In genomic region chr1:167563579-167564246, GRCh38 we compare ENCODE assay signal across 9 cellular contexts. TPM values are rescaled to one million over a fixed set of nuclear protein-coding genes. Genes with fewer than 3 reads are reported as not detected.
DNase-seq lines count a peak whose midpoint lies in the region; ATAC-seq, FAIRE-seq and TF ChIP-seq lines count a peak whose summit lies in the region.
"Had no signal": no experiment of that assay in that cellular context is flagged by ENCODE, and none has a peak within 500 bp of the region (broad histone marks: within the 10 kb centered on the region; RNA-seq: fewer than 3 reads in every experiment).

No MANE protein-coding gene starts in this region.

- peak; percentile 55 for DNase-seq in BE2C
- DNase-seq in M059J (ENCODE audit: low read depth), result peak; percentile 56
- peak; percentile 61 for DNase-seq in PC-3
- no peak for DNase-seq in left ventricle myocardium inferior
- no peak for DNase-seq in HTR-8/SVneo (ENCODE audit: insufficient read length, low spot score)
- no peak for DNase-seq in stimulated activated CD4-positive, alpha-beta T cell treated with anti-CD3 and anti-CD28 coated beads, Interleukin-15, amount 100 ng/mL, for 24 hours
- no peak for DNase-seq in NK-92 treated with Interleukin-12 subunit alpha and Interleukin-12 subunit beta, amount 100 ng/mL, for 24 hours (lab: John Stamatoyannopoulos, UW)

- no peaks in the 10 kb centered on the region for H4K20me1 ChIP-seq in PC-3 (ENCODE audit: low read length)
- H4K20me1 ChIP-seq: BLaER1 had no signal

- CTCF ChIA-PET in PC-3 (lab: Charles Lee), result interaction anchor here (0.5 to 1.2 kb wide), 2 partner anchors 15 to 82 kb away, joined by 4 to 9 read pairs; no protein-coding TSS in a partner anchor

- no peak for FAIRE-seq in HTR-8/SVneo (lab: Jason Lieb, UNC)

- no peaks in the 10 kb centered on the region for H3F3A ChIP-seq in PC-3 (ENCODE audit: low read length, unreplicated experiment)

- H2AFZ ChIP-seq in PC-3 (ENCODE audit: low read length), result no peak overlapping the region

- TF ChIP-seq CTCF in BE2C (IDR thresholded peaks at IDR 0.05; ENCODE audit: low read depth, low read length) (no peak), PC-3 (conservative IDR thresholded peaks at IDR 0.05; ENCODE audit: low read depth, low read length) (no peak), left ventricle myocardium inferior (IDR thresholded peaks at IDR 0.05; ENCODE audit: borderline replicate concordance) (no peak)

- H3K27me3 ChIP-seq in BE2C, result no peaks in the 10 kb centered on the region
- no peaks in the 10 kb centered on the region for H3K27me3 ChIP-seq in PC-3 (ENCODE audit: low read length)
- H3K27me3 ChIP-seq in left ventricle myocardium inferior (ENCODE audit: low read depth), result no peaks in the 10 kb centered on the region
- H3K27me3 ChIP-seq: BLaER1 had no signal

- H3K4me2 ChIP-seq in PC-3 (ENCODE audit: low read length), result no peak overlapping the region
- H3K4me2 ChIP-seq: BLaER1 had no signal

- no peak for ATAC-seq in PC-3
- no peak for ATAC-seq in HG03039 (IDR thresholded peaks at IDR 0.05; ENCODE audit: unreplicated experiment)

- no TSS peak for BruUV-seq in PC-3 (replicated peaks; lab: Mats Ljungman, UMichigan)

- no peaks in the 10 kb centered on the region for H3K79me2 ChIP-seq in PC-3 (ENCODE audit: low read length)

- intact Hi-C loops in PC-3 (cut with micrococcal nuclease) (no loop called here), left ventricle myocardium inferior (cut with micrococcal nuclease) (no loop called here)

- H3K9me2 ChIP-seq in PC-3 (replicated peaks; ENCODE audit: low read length), result no peaks in the 10 kb centered on the region

- no peak overlapping the region for H3K27ac ChIP-seq in PC-3 (ENCODE audit: low read length)
- peak overlapping the region; percentile 15 for H3K27ac ChIP-seq in left ventricle myocardium inferior (replicated peaks)

- H3K9me3 ChIP-seq in BE2C (no peaks in the 10 kb centered on the region), PC-3 (ENCODE audit: low read length) (no peaks in the 10 kb centered on the region), left ventricle myocardium inferior (replicated peaks) (no peaks in the 10 kb centered on the region)
- H3K9me3 ChIP-seq: BLaER1 had no signal

- POLR2A ChIA-PET in PC-3 (lab: Charles Lee; ENCODE audit: unreplicated experiment), result no interaction called here

- H3K4me3 ChIP-seq in BE2C (ENCODE audit: low read depth, low read length), result no peak overlapping the region
- H3K4me3 ChIP-seq in PC-3 (ENCODE audit: low read length), result no peak overlapping the region
- no peak overlapping the region for H3K4me3 ChIP-seq in left ventricle myocardium inferior
- H3K4me3 ChIP-seq: BLaER1 had no signal

- H3K4me1 ChIP-seq in BE2C (peaks cover 9% of the 10 kb centered on the region), PC-3 (ENCODE audit: insufficient read depth, low read length) (no peaks in the 10 kb centered on the region), left ventricle myocardium inferior (peaks cover 41% of the 10 kb centered on the region)

- H3K36me3 ChIP-seq in BE2C (no peaks in the 10 kb centered on the region), PC-3 (ENCODE audit: low read depth, low read length) (no peaks in the 10 kb centered on the region), left ventricle myocardium inferior (no peaks in the 10 kb centered on the region)
- H3K36me3 ChIP-seq: BLaER1 had no signal

- H3K9ac ChIP-seq in PC-3 (ENCODE audit: low read length), result no peak overlapping the region
- H3K9ac ChIP-seq: BLaER1 had no signal

RNA-seq across cellular contexts. Expression of gene CREG1, which starts 10.2 kb away (rescaled TPM):
- 20.1 TPM for polyA plus RNA-seq in BE2C (2012; ENCODE audit: insufficient read depth, insufficient read length, low read depth)
- total RNA-seq in M059J (2014; rRNA removed; shearing (Covaris generic)), result 74.8 and 81.5 TPM in 2 replicates
- total RNA-seq in PC-3 (2014; rRNA removed) (55.7 and 63.9 TPM in 2 replicates), left ventricle myocardium inferior (81.3 TPM)

RNA-seq across cellular contexts. Expression of gene CD247, which starts 45.4 kb away (rescaled TPM):
- polyA plus RNA-seq in BE2C (2012; ENCODE audit: insufficient read depth, insufficient read length, low read depth), result not detected
- total RNA-seq in M059J (2014; rRNA removed; shearing (Covaris generic)), result not detected in 2 replicates
- total RNA-seq in PC-3 (2014; rRNA removed) (0.17 TPM in 1 of 2 replicates, not detected in the other), left ventricle myocardium inferior (0.82 TPM)

Comparison
In these comparisons a context has a peak if more than half of its experiments do, and no peak if none do; other contexts are left out.
1. DNase-seq: peak in BE2C (single experiment), M059J (single experiment) and PC-3 (single experiment); none in left ventricle myocardium inferior (single experiment), HTR-8/SVneo (single experiment), stimulated activated CD4-positive, alpha-beta T cell treated with anti-CD3 and anti-CD28 coated beads, Interleukin-15, amount 100 ng/mL, for 24 hours (single experiment) and NK-92 treated with Interleukin-12 subunit alpha and Interleukin-12 subunit beta, amount 100 ng/mL, for 24 hours (single experiment).